Comparison of ENCODE assay signal across 8 cellular contexts in genomic region chr2:98518106-98518505, GRCh38.
DNase-seq lines count a peak whose midpoint lies in the region; ATAC-seq lines count a peak whose summit lies in the region.

No MANE protein-coding gene starts in this region.

- H3K79me2 ChIP-seq in trophoblast cell (ENCODE audit: control insufficient read depth, insufficient read depth, low read length, poor library complexity): no peaks in the 10 kb centered on the region

- H3K9me3 ChIP-seq in trophoblast cell (ENCODE audit: insufficient read depth, low read depth, low read length): no peaks in the 10 kb centered on the region

- no CpG with 5 or more reads among the region's 4 CpGs for WGBS in trophoblast cell (ENCODE audit: extremely low coverage, insufficient coverage, insufficient read length)

- H3K27ac ChIP-seq in trophoblast cell (ENCODE audit: low read depth, low read length): no peak overlapping the region

- H3K4me3 Mint-ChIP-seq in effector memory CD8-positive, alpha-beta T cell: no peak overlapping the region

- H3K9me3 Mint-ChIP-seq in effector memory CD8-positive, alpha-beta T cell: no peaks in the 10 kb centered on the region

- peak; percentile 74 for DNase-seq in 8988T
- DNase-seq in activated CD4-positive, alpha-beta T cell treated with anti-CD3 and anti-CD28 coated beads for 24 hours (ENCODE audit: low read depth in 2 of 2): peak; percentile 21 to 43
- DNase-seq in effector memory CD8-positive, alpha-beta T cell: peak; percentile 43 to 62 (median 49)
- DNase-seq in trophoblast cell: peak in 1 of 2 donors; percentile 48
- DNase-seq in NCI-H1417 treated with DMSO at 0.1 percent for 48 hours (lab: John Stamatoyannopoulos, UW): no peak
- no peak for DNase-seq in OCI-M2 (lab: John Stamatoyannopoulos, UW; ENCODE audit: unreplicated experiment)

- H2AFZ ChIP-seq in trophoblast cell (ENCODE audit: insufficient read depth, low read length, poor library complexity): no peak overlapping the region

- H3K4me2 ChIP-seq in trophoblast cell (ENCODE audit: low read length): no peak overlapping the region

- no peak overlapping the region for H3K23ac ChIP-seq in trophoblast cell (ENCODE audit: low read length)

- H3K18ac ChIP-seq in trophoblast cell (ENCODE audit: low read length): peak overlapping the region; percentile 43

- peak overlapping the region; percentile 71 to 84 for H3K27ac Mint-ChIP-seq in effector memory CD8-positive, alpha-beta T cell

- no peaks in the 10 kb centered on the region for H3K27me3 ChIP-seq in trophoblast cell (ENCODE audit: insufficient read depth, low read length)

- no peak overlapping the region for H3K4me3 ChIP-seq in trophoblast cell (ENCODE audit: low read depth, low read length)

- no peaks in the 10 kb centered on the region for H3K4me1 ChIP-seq in trophoblast cell (ENCODE audit: control insufficient read depth in 1 of 2, insufficient read depth in 2 of 2, low read length in 2 of 2)

- peaks cover 6 to 9% of the 10 kb centered on the region in 2 experiments for H3K36me3 ChIP-seq in trophoblast cell (ENCODE audit: control insufficient read depth in 1 of 2, insufficient read depth in 2 of 2, low read length in 2 of 2)

- no peak overlapping the region for H4K8ac ChIP-seq in trophoblast cell (ENCODE audit: low read depth, low read length)

- H2AK5ac ChIP-seq in trophoblast cell (ENCODE audit: low read length): no peak overlapping the region

- peaks cover 46 to 70% of the 10 kb centered on the region in 2 donors for H3K4me1 Mint-ChIP-seq in effector memory CD8-positive, alpha-beta T cell (ENCODE audit: low read depth in 2 of 2)

- no peak overlapping the region for H4K91ac ChIP-seq in trophoblast cell (ENCODE audit: low read depth, low read length)

- H2BK120ac ChIP-seq in trophoblast cell (ENCODE audit: insufficient read depth, low read length, poor library complexity): no peak overlapping the region

- H2BK12ac ChIP-seq in trophoblast cell (ENCODE audit: low read length): no peak overlapping the region

- H2BK5ac ChIP-seq in trophoblast cell (ENCODE audit: low read depth, low read length, poor library complexity): no peak overlapping the region

- H3K27me3 Mint-ChIP-seq in effector memory CD8-positive, alpha-beta T cell: no peaks in the 10 kb centered on the region

- H3K36me3 Mint-ChIP-seq in effector memory CD8-positive, alpha-beta T cell (ENCODE audit: insufficient read depth): peaks cover 40% of the 10 kb centered on the region

- H4K12ac ChIP-seq in trophoblast cell (ENCODE audit: low read depth, low read length): no peak overlapping the region

- H3K79me1 ChIP-seq in trophoblast cell (ENCODE audit: low read length): no peaks in the 10 kb centered on the region

- H3K9ac ChIP-seq in trophoblast cell (ENCODE audit: low read length): no peak overlapping the region

- no peak overlapping the region for H3K14ac ChIP-seq in trophoblast cell (ENCODE audit: low read length)

- ATAC-seq in HG02642 (IDR thresholded peaks at IDR 0.05; ENCODE audit: poor library complexity, unreplicated experiment) (peak; percentile 35), HG03097 (IDR thresholded peaks at IDR 0.05; ENCODE audit: low FRiP score, unreplicated experiment) (no peak)
- ATAC-seq in effector memory CD8-positive, alpha-beta T cell (replicated peaks): peak; percentile 87

- no peak overlapping the region for H3K4ac ChIP-seq in trophoblast cell (ENCODE audit: low read depth, low read length)

Comparison
In these comparisons a context has a peak if more than half of its experiments do, and no peak if none do; other contexts are left out.
1. DNase-seq: peak in 8988T (single experiment), activated CD4-positive, alpha-beta T cell treated with anti-CD3 and anti-CD28 coated beads for 24 hours (2 of 2) and effector memory CD8-positive, alpha-beta T cell (3 of 3); none in NCI-H1417 treated with DMSO at 0.1 percent for 48 hours (single experiment) and OCI-M2 (single experiment).